Comparison of ENCODE assay signal across 2 cellular contexts in the genomic region with DNA sequence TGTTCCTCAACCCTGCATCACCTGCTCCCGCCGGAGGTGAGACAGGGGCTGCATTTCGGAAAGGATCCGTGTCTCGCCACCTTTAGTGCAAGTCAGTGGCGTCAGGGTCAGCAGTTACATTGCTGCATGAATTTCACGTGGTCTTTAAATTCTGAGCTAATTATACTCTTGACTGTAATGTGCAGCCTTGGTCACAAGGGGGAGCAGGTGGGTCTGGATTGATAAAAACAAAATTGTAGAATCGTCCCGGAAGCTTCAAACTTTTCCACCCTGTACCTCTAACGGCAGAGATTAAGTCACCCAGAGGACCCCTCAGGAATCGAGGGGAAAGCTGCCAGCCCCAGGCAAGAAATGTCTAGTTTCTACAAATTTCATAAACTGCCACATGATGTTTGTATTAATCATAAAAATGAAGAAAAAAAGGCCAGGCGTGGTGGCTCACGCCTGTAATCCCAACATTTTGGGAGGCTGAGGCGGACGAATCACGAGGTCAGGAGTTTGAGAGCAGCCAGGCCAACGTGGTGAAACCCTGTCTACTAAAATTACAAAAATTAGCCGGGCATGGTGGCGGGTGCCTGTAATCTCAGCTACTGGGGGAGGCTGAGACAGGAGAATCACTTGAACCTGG.
TF ChIP-seq lines count a peak whose summit lies in the region.

No MANE protein-coding gene starts in this region.

TF ChIP-seq in A549, 52 proteins besides CTCF, POLR2A, EP300 and RAD21:
- peak; percentile 94 for TF ChIP-seq SMC3 (IDR thresholded peaks at IDR 0.05)
- TF ChIP-seq ESRRA (IDR thresholded peaks at IDR 0.05; ENCODE audit: borderline replicate concordance, low read length) = no peak
- TF ChIP-seq HOXB13 (CRISPR knock-in tag; IDR thresholded peaks at IDR 0.05; ENCODE audit: low read depth) = no peak
- TF ChIP-seq, protein P1, sequence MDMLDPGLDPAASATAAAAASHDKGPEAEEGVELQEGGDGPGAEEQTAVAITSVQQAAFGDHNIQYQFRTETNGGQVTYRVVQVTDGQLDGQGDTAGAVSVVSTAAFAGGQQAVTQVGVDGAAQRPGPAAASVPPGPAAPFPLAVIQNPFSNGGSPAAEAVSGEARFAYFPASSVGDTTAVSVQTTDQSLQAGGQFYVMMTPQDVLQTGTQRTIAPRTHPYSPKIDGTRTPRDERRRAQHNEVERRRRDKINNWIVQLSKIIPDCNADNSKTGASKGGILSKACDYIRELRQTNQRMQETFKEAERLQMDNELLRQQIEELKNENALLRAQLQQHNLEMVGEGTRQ (IDR thresholded peaks at IDR 0.05) = peak; percentile 39
- no peak for TF ChIP-seq PHF8 (IDR thresholded peaks at IDR 0.05; ENCODE audit: borderline replicate concordance, low read depth)
- no peak for TF ChIP-seq BHLHE40 (IDR thresholded peaks at IDR 0.05; ENCODE audit: low read depth, low read length)
- TF ChIP-seq MYC (IDR thresholded peaks at IDR 0.05; ENCODE audit: borderline replicate concordance, low read length) = 0 out of 2 replicates have a peak, but pooled peaks have one; percentile 20
- TF ChIP-seq, protein P2, sequence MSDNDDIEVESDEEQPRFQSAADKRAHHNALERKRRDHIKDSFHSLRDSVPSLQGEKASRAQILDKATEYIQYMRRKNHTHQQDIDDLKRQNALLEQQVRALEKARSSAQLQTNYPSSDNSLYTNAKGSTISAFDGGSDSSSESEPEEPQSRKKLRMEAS (IDR thresholded peaks at IDR 0.05) = peak; percentile 63

TF ChIP-seq in HepG2, 621 proteins besides CTCF, POLR2A, EP300 and RAD21 (continues in another document):
- TF ChIP-seq SMC3 (IDR thresholded peaks at IDR 0.05; ENCODE audit: low read length) (peak; percentile 91), ELF1 (CRISPR knock-in tag; IDR thresholded peaks at IDR 0.05) (peak; percentile 35; the same call in 1 of the 2 replicates), BHLHE40 (IDR thresholded peaks at IDR 0.05; ENCODE audit: low read length) (no peak), TBX2 (CRISPR knock-in tag; IDR thresholded peaks at IDR 0.05; ENCODE audit: borderline replicate concordance) (0 out of 2 replicates have a peak, but pooled peaks have one; percentile 10), THAP11 (CRISPR knock-in tag; IDR thresholded peaks at IDR 0.05) (peak; percentile 58), KDM3A (CRISPR knock-in tag; IDR thresholded peaks at IDR 0.05; ENCODE audit: low read depth) (peak; percentile 51; the same call in 1 of the 2 replicates), RXRA (CRISPR knock-in tag; IDR thresholded peaks at IDR 0.05) (no peak), KLF11 (CRISPR knock-in tag; IDR thresholded peaks at IDR 0.05) (0 out of 2 replicates have a peak, but pooled peaks have one; percentile 31), SP4 (CRISPR knock-in tag; IDR thresholded peaks at IDR 0.05) (no peak), MXI1 (IDR thresholded peaks at IDR 0.05; ENCODE audit: borderline replicate concordance, low read depth, low read length) (peak; percentile 32; the same call in 1 of the 3 replicates), U2AF1 (optimal IDR thresholded peaks at IDR 0.05; ENCODE audit: low read depth, low read length) (no peak), GABPA (IDR thresholded peaks at IDR 0.05; ENCODE audit: low read depth, low read length) (no peak), GABPA (CRISPR knock-in tag; IDR thresholded peaks at IDR 0.05; ENCODE audit: low read depth) (peak; percentile 18; the same call in 1 of the 2 replicates), ZNF317 (CRISPR knock-in tag; IDR thresholded peaks at IDR 0.05) (no peak), ZFP36L1 (CRISPR knock-in tag; IDR thresholded peaks at IDR 0.05) (no peak), CREB1 (IDR thresholded peaks at IDR 0.05) (no peak), CREB1 (CRISPR knock-in tag; IDR thresholded peaks at IDR 0.05) (no peak), GATAD2A (CRISPR knock-in tag; IDR thresholded peaks at IDR 0.05) (peak; percentile 27; the same call in 1 of the 2 replicates), PHF5A (CRISPR knock-in tag; IDR thresholded peaks at IDR 0.05; ENCODE audit: low read depth, unreplicated experiment) (no peak), MTA3 (CRISPR knock-in tag; IDR thresholded peaks at IDR 0.05) (no peak), ZFP82 (CRISPR knock-in tag; IDR thresholded peaks at IDR 0.05; ENCODE audit: borderline replicate concordance) (no peak), FOXK1 (CRISPR knock-in tag; IDR thresholded peaks at IDR 0.05; ENCODE audit: borderline replicate concordance, low read depth) (no peak), ASH2L (IDR thresholded peaks at IDR 0.05; ENCODE audit: insufficient read length, low read depth, low read length) (no peak), SATB2 (CRISPR knock-in tag; IDR thresholded peaks at IDR 0.05) (no peak), SMAD3 (CRISPR knock-in tag; IDR thresholded peaks at IDR 0.05) (peak; percentile 44; the same call in 1 of the 2 replicates), HDAC2 (CRISPR knock-in tag; IDR thresholded peaks at IDR 0.05) (0 out of 2 replicates have a peak, but pooled peaks have one; percentile 32), KDM2A (CRISPR knock-in tag; IDR thresholded peaks at IDR 0.05; ENCODE audit: borderline replicate concordance, low read depth) (peak; percentile 29; the same call in 1 of the 2 replicates), KDM4B (CRISPR knock-in tag; IDR thresholded peaks at IDR 0.05) (0 out of 2 replicates have a peak, but pooled peaks have one; percentile 28), ZSCAN9 (CRISPR knock-in tag; IDR thresholded peaks at IDR 0.05; ENCODE audit: borderline replicate concordance) (peak; percentile 34; the same call in 1 of the 2 replicates), ZNF709 (CRISPR knock-in tag; IDR thresholded peaks at IDR 0.05) (peak; percentile 40; the same call in 1 of the 2 replicates), ZNF672 (CRISPR knock-in tag; IDR thresholded peaks at IDR 0.05) (no peak), YEATS2 (CRISPR knock-in tag; IDR thresholded peaks at IDR 0.05; ENCODE audit: borderline replicate concordance) (peak; percentile 33; the same call in 1 of the 2 replicates), ZC3H13 (CRISPR knock-in tag; IDR thresholded peaks at IDR 0.05) (0 out of 2 replicates have a peak, but pooled peaks have one; percentile 0)
- TF ChIP-seq, protein P3, sequence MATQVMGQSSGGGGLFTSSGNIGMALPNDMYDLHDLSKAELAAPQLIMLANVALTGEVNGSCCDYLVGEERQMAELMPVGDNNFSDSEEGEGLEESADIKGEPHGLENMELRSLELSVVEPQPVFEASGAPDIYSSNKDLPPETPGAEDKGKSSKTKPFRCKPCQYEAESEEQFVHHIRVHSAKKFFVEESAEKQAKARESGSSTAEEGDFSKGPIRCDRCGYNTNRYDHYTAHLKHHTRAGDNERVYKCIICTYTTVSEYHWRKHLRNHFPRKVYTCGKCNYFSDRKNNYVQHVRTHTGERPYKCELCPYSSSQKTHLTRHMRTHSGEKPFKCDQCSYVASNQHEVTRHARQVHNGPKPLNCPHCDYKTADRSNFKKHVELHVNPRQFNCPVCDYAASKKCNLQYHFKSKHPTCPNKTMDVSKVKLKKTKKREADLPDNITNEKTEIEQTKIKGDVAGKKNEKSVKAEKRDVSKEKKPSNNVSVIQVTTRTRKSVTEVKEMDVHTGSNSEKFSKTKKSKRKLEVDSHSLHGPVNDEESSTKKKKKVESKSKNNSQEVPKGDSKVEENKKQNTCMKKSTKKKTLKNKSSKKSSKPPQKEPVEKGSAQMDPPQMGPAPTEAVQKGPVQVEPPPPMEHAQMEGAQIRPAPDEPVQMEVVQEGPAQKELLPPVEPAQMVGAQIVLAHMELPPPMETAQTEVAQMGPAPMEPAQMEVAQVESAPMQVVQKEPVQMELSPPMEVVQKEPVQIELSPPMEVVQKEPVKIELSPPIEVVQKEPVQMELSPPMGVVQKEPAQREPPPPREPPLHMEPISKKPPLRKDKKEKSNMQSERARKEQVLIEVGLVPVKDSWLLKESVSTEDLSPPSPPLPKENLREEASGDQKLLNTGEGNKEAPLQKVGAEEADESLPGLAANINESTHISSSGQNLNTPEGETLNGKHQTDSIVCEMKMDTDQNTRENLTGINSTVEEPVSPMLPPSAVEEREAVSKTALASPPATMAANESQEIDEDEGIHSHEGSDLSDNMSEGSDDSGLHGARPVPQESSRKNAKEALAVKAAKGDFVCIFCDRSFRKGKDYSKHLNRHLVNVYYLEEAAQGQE (IDR thresholded peaks at IDR 0.05; ENCODE audit: borderline replicate concordance in 1 of 2, low read depth in 1 of 2, low read length in 2 of 2) = no peak
- TF ChIP-seq, protein P4, sequence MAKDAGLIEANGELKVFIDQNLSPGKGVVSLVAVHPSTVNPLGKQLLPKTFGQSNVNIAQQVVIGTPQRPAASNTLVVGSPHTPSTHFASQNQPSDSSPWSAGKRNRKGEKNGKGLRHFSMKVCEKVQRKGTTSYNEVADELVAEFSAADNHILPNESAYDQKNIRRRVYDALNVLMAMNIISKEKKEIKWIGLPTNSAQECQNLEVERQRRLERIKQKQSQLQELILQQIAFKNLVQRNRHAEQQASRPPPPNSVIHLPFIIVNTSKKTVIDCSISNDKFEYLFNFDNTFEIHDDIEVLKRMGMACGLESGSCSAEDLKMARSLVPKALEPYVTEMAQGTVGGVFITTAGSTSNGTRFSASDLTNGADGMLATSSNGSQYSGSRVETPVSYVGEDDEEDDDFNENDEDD (CRISPR knock-in tag; IDR thresholded peaks at IDR 0.05; ENCODE audit: borderline replicate concordance) = 0 out of 2 replicates have a peak, but pooled peaks have one; percentile 19
- TF ChIP-seq, protein P5, sequence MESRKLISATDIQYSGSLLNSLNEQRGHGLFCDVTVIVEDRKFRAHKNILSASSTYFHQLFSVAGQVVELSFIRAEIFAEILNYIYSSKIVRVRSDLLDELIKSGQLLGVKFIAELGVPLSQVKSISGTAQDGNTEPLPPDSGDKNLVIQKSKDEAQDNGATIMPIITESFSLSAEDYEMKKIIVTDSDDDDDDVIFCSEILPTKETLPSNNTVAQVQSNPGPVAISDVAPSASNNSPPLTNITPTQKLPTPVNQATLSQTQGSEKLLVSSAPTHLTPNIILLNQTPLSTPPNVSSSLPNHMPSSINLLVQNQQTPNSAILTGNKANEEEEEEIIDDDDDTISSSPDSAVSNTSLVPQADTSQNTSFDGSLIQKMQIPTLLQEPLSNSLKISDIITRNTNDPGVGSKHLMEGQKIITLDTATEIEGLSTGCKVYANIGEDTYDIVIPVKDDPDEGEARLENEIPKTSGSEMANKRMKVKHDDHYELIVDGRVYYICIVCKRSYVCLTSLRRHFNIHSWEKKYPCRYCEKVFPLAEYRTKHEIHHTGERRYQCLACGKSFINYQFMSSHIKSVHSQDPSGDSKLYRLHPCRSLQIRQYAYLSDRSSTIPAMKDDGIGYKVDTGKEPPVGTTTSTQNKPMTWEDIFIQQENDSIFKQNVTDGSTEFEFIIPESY (CRISPR knock-in tag; IDR thresholded peaks at IDR 0.05) = 0 out of 2 replicates have a peak, but pooled peaks have one; percentile 9
- TF ChIP-seq, protein P6, sequence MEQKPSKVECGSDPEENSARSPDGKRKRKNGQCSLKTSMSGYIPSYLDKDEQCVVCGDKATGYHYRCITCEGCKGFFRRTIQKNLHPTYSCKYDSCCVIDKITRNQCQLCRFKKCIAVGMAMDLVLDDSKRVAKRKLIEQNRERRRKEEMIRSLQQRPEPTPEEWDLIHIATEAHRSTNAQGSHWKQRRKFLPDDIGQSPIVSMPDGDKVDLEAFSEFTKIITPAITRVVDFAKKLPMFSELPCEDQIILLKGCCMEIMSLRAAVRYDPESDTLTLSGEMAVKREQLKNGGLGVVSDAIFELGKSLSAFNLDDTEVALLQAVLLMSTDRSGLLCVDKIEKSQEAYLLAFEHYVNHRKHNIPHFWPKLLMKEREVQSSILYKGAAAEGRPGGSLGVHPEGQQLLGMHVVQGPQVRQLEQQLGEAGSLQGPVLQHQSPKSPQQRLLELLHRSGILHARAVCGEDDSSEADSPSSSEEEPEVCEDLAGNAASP (CRISPR knock-in tag; IDR thresholded peaks at IDR 0.05; ENCODE audit: borderline replicate concordance) = 0 out of 2 replicates have a peak, but pooled peaks have one; percentile 28
- TF ChIP-seq, protein P7, sequence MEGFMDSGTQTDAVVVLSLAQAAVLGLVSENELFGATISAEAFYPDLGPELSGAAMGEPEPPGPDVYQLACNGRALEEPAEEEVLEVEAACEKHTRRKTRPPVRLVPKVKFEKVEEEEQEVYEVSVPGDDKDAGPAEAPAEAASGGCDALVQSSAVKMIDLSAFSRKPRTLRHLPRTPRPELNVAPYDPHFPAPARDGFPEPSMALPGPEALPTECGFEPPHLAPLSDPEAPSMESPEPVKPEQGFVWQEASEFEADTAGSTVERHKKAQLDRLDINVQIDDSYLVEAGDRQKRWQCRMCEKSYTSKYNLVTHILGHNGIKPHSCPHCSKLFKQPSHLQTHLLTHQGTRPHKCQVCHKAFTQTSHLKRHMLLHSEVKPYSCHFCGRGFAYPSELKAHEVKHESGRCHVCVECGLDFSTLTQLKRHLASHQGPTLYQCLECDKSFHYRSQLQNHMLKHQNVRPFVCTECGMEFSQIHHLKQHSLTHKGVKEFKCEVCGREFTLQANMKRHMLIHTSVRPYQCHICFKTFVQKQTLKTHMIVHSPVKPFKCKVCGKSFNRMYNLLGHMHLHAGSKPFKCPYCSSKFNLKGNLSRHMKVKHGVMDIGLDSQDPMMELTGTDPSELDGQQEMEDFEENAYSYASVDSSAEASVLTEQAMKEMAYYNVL (CRISPR knock-in tag; IDR thresholded peaks at IDR 0.05; ENCODE audit: borderline replicate concordance) = no peak
- TF ChIP-seq, protein P8, sequence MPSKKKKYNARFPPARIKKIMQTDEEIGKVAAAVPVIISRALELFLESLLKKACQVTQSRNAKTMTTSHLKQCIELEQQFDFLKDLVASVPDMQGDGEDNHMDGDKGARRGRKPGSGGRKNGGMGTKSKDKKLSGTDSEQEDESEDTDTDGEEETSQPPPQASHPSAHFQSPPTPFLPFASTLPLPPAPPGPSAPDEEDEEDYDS (CRISPR knock-in tag; IDR thresholded peaks at IDR 0.05) = peak; percentile 28; the same call in 1 of the 2 replicates
- TF ChIP-seq, protein P9, sequence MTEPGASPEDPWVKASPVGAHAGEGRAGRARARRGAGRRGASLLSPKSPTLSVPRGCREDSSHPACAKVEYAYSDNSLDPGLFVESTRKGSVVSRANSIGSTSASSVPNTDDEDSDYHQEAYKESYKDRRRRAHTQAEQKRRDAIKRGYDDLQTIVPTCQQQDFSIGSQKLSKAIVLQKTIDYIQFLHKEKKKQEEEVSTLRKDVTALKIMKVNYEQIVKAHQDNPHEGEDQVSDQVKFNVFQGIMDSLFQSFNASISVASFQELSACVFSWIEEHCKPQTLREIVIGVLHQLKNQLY (CRISPR knock-in tag; IDR thresholded peaks at IDR 0.05) = no peak
- TF ChIP-seq, protein P10, sequence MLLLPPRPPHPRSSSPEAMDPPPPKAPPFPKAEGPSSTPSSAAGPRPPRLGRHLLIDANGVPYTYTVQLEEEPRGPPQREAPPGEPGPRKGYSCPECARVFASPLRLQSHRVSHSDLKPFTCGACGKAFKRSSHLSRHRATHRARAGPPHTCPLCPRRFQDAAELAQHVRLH (CRISPR knock-in tag; IDR thresholded peaks at IDR 0.05; ENCODE audit: borderline replicate concordance, low read depth) = peak; percentile 34; the same call in 1 of the 2 replicates
- TF ChIP-seq, protein P11, sequence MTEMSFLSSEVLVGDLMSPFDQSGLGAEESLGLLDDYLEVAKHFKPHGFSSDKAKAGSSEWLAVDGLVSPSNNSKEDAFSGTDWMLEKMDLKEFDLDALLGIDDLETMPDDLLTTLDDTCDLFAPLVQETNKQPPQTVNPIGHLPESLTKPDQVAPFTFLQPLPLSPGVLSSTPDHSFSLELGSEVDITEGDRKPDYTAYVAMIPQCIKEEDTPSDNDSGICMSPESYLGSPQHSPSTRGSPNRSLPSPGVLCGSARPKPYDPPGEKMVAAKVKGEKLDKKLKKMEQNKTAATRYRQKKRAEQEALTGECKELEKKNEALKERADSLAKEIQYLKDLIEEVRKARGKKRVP (CRISPR knock-in tag; IDR thresholded peaks at IDR 0.05) = peak in 1 of 2 experiments; percentile 81; a peak in 2 of 4 replicates
